Comparison of ENCODE assay signal across 16 cellular contexts in the genomic region with DNA sequence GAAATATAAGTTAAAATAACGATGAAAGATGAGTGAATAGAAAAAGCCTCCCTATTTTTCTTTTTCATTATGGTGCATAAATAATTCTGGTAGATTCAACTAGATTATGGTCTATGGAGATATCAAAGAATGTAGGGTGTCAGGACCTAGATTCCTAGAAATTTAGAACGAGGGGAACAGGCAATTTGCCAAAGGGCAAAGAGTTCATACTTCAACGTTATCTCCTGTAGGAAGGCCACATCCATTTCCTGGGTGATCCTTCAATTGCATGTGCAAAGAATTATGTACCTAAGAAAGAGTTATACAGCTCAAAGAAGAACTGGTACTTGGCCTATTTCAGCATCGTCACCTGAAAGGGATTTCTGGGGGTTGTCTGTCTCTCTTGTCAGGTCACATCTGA.
"Had no signal": no experiment of that assay in that cellular context is flagged by ENCODE, and none has a peak within 500 bp of the region (broad histone marks: within the 10 kb centered on the region; RNA-seq: fewer than 3 reads in every experiment).

No MANE protein-coding gene starts in this region.

- FAIRE-seq: frontal cortex, keratinocyte had no signal

- H3K4me3 ChIP-seq: lower lobe of right lung, spleen, tibial nerve, uterus had no signal

- H3K9me3 Mint-ChIP-seq: mesothelial cell of epicardium had no signal

- H3K9me3 ChIP-seq: lower lobe of right lung, spleen, tibial nerve, uterus had no signal

- ATAC-seq: lower lobe of right lung had no signal

- H3K27me3 ChIP-seq: spleen, tibial nerve, uterus had no signal

- H3K27ac ChIP-seq: lower lobe of right lung, spleen, tibial nerve, uterus, WERI-Rb-1 had no signal

- H3K27ac Mint-ChIP-seq: mesothelial cell of epicardium had no signal

- H3K4me1 ChIP-seq: uterus had no signal

- H3K4me3 Mint-ChIP-seq: mesothelial cell of epicardium had no signal

- DNase-seq: activated CD8-positive, alpha-beta memory T cell treated with anti-CD3 and anti-CD28 coated beads, Interleukin-2, amount 50 U/mL, for 4 hours; amniotic stem cell; effector CD4-positive, alpha-beta T cell; lower lobe of right lung; occipital lobe; posterior cingulate gyrus; spleen; stimulated activated CD4-positive, alpha-beta T cell treated with anti-CD3 and anti-CD28 coated beads, Interleukin-4, amount 100 ng/mL, for 4 hours; stimulated activated naive CD4-positive, alpha-beta T cell; T-helper 2 cell; uterus; WERI-Rb-1 had no signal

- H3K36me3 ChIP-seq: lower lobe of right lung, tibial nerve, uterus, WERI-Rb-1 had no signal
